8 cellular contexts compared by ENCODE assay signal in the genomic region with DNA sequence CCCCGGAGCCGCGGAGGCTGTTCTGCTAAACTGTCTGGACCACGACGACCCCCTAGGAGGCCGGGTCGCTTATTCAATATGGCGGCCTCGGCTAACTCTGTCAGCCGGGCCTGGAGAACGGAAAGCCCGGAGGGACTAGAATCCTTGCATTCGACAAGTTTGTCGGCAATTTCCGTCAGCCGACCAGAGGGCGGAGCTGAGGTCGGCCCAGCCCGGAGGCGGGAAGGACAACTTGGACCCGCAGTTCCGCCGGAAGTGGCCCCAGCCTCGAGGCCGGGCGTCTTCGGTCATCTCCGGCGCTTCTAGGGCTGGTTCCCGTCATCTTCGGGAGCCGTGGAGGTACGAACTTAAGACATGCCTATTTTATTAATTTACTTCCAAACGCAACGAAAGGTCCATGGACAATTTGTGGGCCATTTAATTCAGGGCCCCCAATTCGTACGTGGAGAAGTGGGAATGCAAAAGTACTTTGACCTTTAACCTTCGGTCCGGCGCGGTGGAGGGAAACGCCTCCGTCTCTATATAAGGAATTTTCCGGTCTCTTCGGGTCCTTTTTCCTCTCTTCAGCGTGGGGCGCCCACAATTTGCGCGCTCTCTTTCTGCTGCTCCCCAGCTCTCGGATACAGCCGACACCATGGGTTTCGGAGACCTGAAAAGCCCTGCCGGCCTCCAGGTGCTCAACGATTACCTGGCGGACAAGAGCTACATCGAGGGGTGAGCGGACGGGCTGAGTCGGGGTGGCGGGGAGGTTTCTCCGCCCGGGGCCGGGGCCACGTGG. TPM values are rescaled to one million over a fixed set of nuclear protein-coding genes. Genes with fewer than 3 reads are reported as not detected.
DNase-seq lines count a peak whose midpoint lies in the region; ATAC-seq lines count a peak whose summit lies in the region.

EEF1B2 (plus strand) TSS at position 550 of the 778 bp plus-strand sequence; CDS start at position 635, 85 bp downstream.
NDUFS1 (minus strand) TSS at position 99 of the 778 bp plus-strand sequence. CDS start 5,766 bp downstream, outside the sequence.

- peak within 1 kb of the TSS; percentile 91 to 100 (median 99) for H3K4me3 Mint-ChIP-seq in immature natural killer cell

- H3K27me3 Mint-ChIP-seq in immature natural killer cell (ENCODE audit: low read depth in 3 of 3) = peaks cover 9 to 13% (median 12%) of the 10 kb centered on the region in 3 donors

- H3K4me1 Mint-ChIP-seq in immature natural killer cell = peaks cover 46 to 71% of the 10 kb centered on the region in 2 donors

- H3K27ac Mint-ChIP-seq in immature natural killer cell = peak within 1 kb of the TSS; percentile 98 to 99 (median 99)

- ATAC-seq in GM19023 (IDR thresholded peaks at IDR 0.05; ENCODE audit: unreplicated experiment) (peak; percentile 93), HG03280 (IDR thresholded peaks at IDR 0.05; ENCODE audit: unreplicated experiment) (peak; percentile 88)

- H3K36me3 Mint-ChIP-seq in immature natural killer cell = peaks cover 8 to 20% (median 16%) of the 10 kb centered on the region in 3 donors

- no peaks in the 10 kb centered on the region for H3K9me3 Mint-ChIP-seq in immature natural killer cell

- DNase-seq in AG08396 (ENCODE audit: low spot score) = peak; percentile 98
- peak; percentile 95 for DNase-seq in NCI-H345 treated with DMSO at 0.1 percent for 48 hours (lab: John Stamatoyannopoulos, UW; ENCODE audit: unreplicated experiment)
- DNase-seq in activated CD4-positive, CD25-positive, alpha-beta regulatory T cell (lab: John Stamatoyannopoulos, UW) = peak; percentile 90 to 97 (median 94)
- peak; percentile 97 for DNase-seq in central memory CD4-positive, alpha-beta T cell
- DNase-seq in immature natural killer cell = peak; percentile 96 to 97 (median 96)
- peak; percentile 98 for DNase-seq in smooth muscle cell of the brain vasculature (ENCODE audit: low read depth, low spot score)

RNA-seq across cellular contexts. Expression of gene EEF1B2, which starts in this region (rescaled TPM):
- 1,000 to 10,000 TPM in 1 of 3 donors, 100 to 1,000 TPM in 2; 434 to 1,002 (median 456) TPM for polyA plus RNA-seq in immature natural killer cell

RNA-seq across cellular contexts. Expression of gene NDUFS1, which starts in this region (rescaled TPM):
- polyA plus RNA-seq in immature natural killer cell = 10 to 100 TPM; 30.2 to 43.3 (median 39.7) TPM

Comparison
In these comparisons a context has a peak if more than half of its experiments do, and no peak if none do; other contexts are left out.
1. Peak in every context shown above with its lines: DNase-seq and ATAC-seq.